Comparison of ENCODE assay signal across 8 cellular contexts in the genomic region with DNA sequence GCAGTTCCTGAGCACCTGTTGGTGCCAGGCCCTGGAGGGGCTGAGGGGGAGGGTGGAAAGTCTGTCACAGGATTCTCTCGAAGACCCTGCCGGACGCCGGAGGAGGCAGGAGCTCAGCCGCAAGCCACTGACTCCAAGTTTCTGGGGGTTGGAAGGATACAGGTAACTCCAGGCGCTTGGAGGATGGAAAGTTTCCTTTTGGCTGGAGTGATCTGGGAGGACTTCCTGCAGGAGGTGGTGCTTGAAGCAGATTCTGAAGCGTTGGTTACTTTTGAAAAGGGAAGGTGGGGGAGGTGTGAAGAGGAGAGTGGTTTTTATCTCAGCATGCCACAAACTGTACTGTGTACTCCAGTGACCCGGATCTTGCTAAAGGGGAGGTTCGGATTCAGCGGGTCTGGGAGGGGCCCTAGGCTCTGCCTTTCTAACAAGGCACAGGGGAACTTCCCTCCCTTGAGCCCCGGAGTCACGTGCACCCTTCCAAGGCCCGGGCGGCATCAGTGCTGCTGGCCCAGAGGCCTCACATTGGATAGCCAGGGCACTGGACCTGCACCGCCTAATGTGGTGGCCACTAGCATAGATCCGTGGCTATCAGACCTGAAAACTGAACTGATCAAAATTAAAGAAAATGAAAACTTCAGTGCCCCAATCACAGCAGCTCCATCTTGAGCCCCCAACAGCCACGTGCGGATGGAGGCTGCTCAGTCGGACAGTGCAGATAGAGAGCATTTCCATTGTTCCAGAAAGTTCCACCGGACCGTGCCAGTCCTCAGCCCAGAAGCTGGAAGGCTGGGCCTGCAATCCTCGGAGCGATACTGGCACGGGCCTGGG. TPM values are rescaled to one million over a fixed set of nuclear protein-coding genes. Genes with fewer than 3 reads are reported as not detected.
A peak's percentile ranks its signal among the peaks of the same experiment; 100 is the strongest.
DNase-seq lines count a peak whose midpoint lies in the region; ATAC-seq and TF ChIP-seq lines count a peak whose summit lies in the region.

No MANE protein-coding gene starts in this region.

- H3K4me2 ChIP-seq in MM.1S (ENCODE audit: low read depth, low read length): peak overlapping the region; percentile 85

- peak; percentile 84 for DNase-seq in CD1c-positive myeloid dendritic cell (ENCODE audit: extremely low spot score)
- DNase-seq in GM20000 (ENCODE audit: low spot score): peak; percentile 86
- DNase-seq in MM.1S: peak; percentile 57
- peak in 1 of 4 donors; percentile 56 for DNase-seq in body of pancreas
- peak; percentile 25 for DNase-seq in stimulated activated CD8-positive, alpha-beta memory T cell treated with anti-CD3 and anti-CD28 coated beads, Interleukin-12 subunit alpha, Interleukin-12 subunit beta, amount 100 ng/mL, for 4 hours (ENCODE audit: low read depth)
- no peak for DNase-seq in RKO (ENCODE audit: low spot score)
- no peak for DNase-seq in H4 (ENCODE audit: low spot score)

- H3K9me3 ChIP-seq in MM.1S (replicated peaks; ENCODE audit: insufficient read depth, low read length) (no peaks in the 10 kb centered on the region), body of pancreas (no peaks in the 10 kb centered on the region)

- no peak overlapping the region for H2AFZ ChIP-seq in MM.1S (ENCODE audit: low read length)

- H3K9ac ChIP-seq in MM.1S (ENCODE audit: low read length): peak overlapping the region; percentile 52; the same call in 1 of the 2 replicates

- H3K79me2 ChIP-seq in MM.1S (ENCODE audit: low read length): peaks cover 82% of the 10 kb centered on the region

- H3K4me3 ChIP-seq in MM.1S (ENCODE audit: low read length): peak overlapping the region; percentile 33; the same call in 1 of the 2 replicates
- no peak overlapping the region for H3K4me3 ChIP-seq in body of pancreas

- ATAC-seq in body of pancreas (no peak), HG03457 (IDR thresholded peaks at IDR 0.05; ENCODE audit: unreplicated experiment) (no peak)

- peak overlapping the region; percentile 94 for H3K27ac ChIP-seq in MM.1S (ENCODE audit: low read length)
- peak overlapping the region; percentile 30 to 71 (median 52) for H3K27ac ChIP-seq in body of pancreas

- peaks cover 28% of the 10 kb centered on the region for H3K4me1 ChIP-seq in MM.1S (ENCODE audit: low read length)
- peaks cover 68% of the 10 kb centered on the region for H3K4me1 ChIP-seq in body of pancreas

- no peaks in the 10 kb centered on the region for H3K36me3 ChIP-seq in MM.1S (replicated peaks; ENCODE audit: insufficient read depth, low read length)
- H3K36me3 ChIP-seq in body of pancreas (replicated peaks in 1 of 2; ENCODE audit: insufficient read depth in 1 of 2, low read depth in 2 of 2): no peaks in the 10 kb centered on the region

- H3K9me2 ChIP-seq in MM.1S (replicated peaks; ENCODE audit: insufficient read depth, low read length): no peaks in the 10 kb centered on the region

- H4K20me1 ChIP-seq in MM.1S (ENCODE audit: insufficient read depth, low read length): no peaks in the 10 kb centered on the region

- intact Hi-C loops in body of pancreas (cut with DNase I): no loop called here

- H3F3A ChIP-seq in MM.1S (ENCODE audit: insufficient read depth, low read length): peaks cover 19% of the 10 kb centered on the region

- WGBS in body of pancreas, 2 donors: 78 to 79% methylated on average over 10 to 23 of the region's 24 CpGs

- TF ChIP-seq POLR2A in body of pancreas (IDR thresholded peaks at IDR 0.05): no peak

- no peaks in the 10 kb centered on the region for H3K27me3 ChIP-seq in MM.1S (replicated peaks; ENCODE audit: insufficient read depth, low read length)
- H3K27me3 ChIP-seq in body of pancreas: no peaks in the 10 kb centered on the region

- TF ChIP-seq CTCF in GM20000 (IDR thresholded peaks at IDR 0.05; ENCODE audit: extremely low read depth, missing control alignments) (no peak), MM.1S (IDR thresholded peaks at IDR 0.05; ENCODE audit: low read length) (no peak), body of pancreas (IDR thresholded peaks at IDR 0.05) (no peak)

RNA-seq across cellular contexts. Expression of gene GSE1, which starts 42.2 kb away (rescaled TPM):
- 100 to 1,000 TPM in 1 of 2 donors, 10 to 100 TPM in 1; 76.5 to 221 TPM for total RNA-seq in body of pancreas
- 8.0 and 11.9 TPM in 2 replicates for total RNA-seq in H4 (2014; rRNA removed; shearing (Covaris generic))

Comparison
In these comparisons a context has a peak if more than half of its experiments do, and no peak if none do; other contexts are left out.
1. DNase-seq: peak in CD1c-positive myeloid dendritic cell (single experiment), GM20000 (single experiment), MM.1S (single experiment) and stimulated activated CD8-positive, alpha-beta memory T cell treated with anti-CD3 and anti-CD28 coated beads, Interleukin-12 subunit alpha, Interleukin-12 subunit beta, amount 100 ng/mL, for 4 hours (single experiment); none in RKO (single experiment) and H4 (single experiment).